ENCODE assay signal across 16 cellular contexts in the genomic region with DNA sequence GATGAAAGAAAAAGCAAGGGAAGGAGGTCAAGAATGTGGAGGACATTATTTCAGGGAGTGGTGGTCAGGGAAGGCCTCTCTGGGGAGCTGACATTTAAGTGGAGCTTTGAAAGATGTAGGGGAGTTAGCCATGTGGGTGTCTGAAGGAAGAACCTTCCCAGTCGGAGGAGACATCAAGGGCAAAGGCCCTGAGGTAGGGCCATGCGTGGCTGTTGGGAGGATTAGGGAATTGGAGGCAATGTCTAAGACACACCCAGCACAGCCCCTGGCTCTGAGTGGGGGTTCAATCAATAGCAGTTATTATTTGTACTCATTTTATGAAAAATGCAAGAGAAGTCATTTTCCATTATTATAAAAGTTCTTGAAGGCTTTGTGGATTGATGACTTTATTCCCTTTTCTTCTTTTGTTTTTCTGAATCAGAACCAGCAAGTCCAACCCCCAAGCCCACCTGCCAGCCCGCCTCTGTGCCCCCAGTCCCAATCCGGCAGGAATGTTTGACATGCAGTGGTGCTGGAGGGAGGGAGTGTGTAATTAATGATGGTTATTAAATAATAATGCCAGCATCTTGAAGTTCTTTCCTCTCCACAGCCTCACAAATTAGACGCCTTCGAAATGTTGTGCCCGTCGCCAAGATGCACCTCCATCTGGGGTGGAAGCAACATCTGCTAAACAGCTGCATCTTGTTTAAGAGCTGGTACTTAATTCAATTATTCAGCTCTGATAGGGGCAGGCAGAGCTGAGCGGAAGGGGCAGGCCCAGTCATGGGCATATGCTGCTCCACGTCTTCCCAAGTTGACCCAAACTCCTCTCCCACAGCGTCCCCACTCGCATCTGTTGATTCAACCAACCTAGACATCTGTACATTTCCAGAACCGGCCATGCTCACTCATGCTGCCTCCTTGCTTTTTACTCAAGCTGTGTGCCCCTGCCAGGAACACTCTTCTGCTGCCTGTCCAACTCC.
DNase-seq lines count a peak whose midpoint lies in the region; ATAC-seq, FAIRE-seq and TF ChIP-seq lines count a peak whose summit lies in the region.
"Had no signal": no experiment of that assay in that cellular context is flagged by ENCODE, and none has a peak within 500 bp of the region (broad histone marks: within the 10 kb centered on the region; RNA-seq: fewer than 3 reads in every experiment).

No MANE protein-coding gene starts in this region.

- H3K27me3 ChIP-seq in HCT116 (ENCODE audit: insufficient read depth, low read length) (0 out of 2 replicates have a peak, but pooled peaks cover 4% of the 10 kb centered on the region), keratinocyte (ENCODE audit: control insufficient read depth, extremely low read depth, insufficient read depth, low read length) (no peaks in the 10 kb centered on the region), subcutaneous abdominal adipose tissue (ENCODE audit: control insufficient read depth in 5 of 5, insufficient read depth in 4 of 5, low read length in 5 of 5) (no peaks in the 10 kb centered on the region)
- H3K27me3 ChIP-seq: upper lobe of left lung had no signal

- H3K4me3 Mint-ChIP-seq in brain: peak overlapping the region in 1 of 5 experiments; percentile 11
- H3K4me3 Mint-ChIP-seq: activated CD8-positive, alpha-beta memory T cell treated with anti-CD3 and anti-CD28 coated beads, Interleukin-2, amount 10 ng/mL, durations not matched to agents 7 days and 5 days had no signal

- DNase-seq in HCT116 (ENCODE audit: low read depth, low spot score) (no peak), keratinocyte (ENCODE audit: low read depth, low spot score) (no peak), kidney (no peak)
- DNase-seq: activated CD8-positive, alpha-beta memory T cell treated with anti-CD3 and anti-CD28 coated beads, Interleukin-2, amount 10 ng/mL, durations not matched to agents 7 days and 5 days; activated naive CD4-positive, alpha-beta T cell treated with anti-CD3 and anti-CD28 coated beads, Interleukin-2, amount 50 U/mL, for 16 hours; GF-D8; midbrain; NCI-H1092; stimulated activated CD4-positive, alpha-beta T cell treated with anti-CD3 and anti-CD28 coated beads, Interleukin-15, amount 100 ng/mL, for 24 hours; WERI-Rb-1 had no signal

- no peaks in the 10 kb centered on the region for H3K9me2 ChIP-seq in HCT116 (ENCODE audit: insufficient read depth)

- no peaks in the 10 kb centered on the region for H3K9me1 ChIP-seq in keratinocyte (ENCODE audit: control insufficient read depth, extremely low read depth, insufficient read depth, low read length)

- FAIRE-seq in keratinocyte (lab: Jason Lieb, UNC) (peak; percentile 13), kidney (lab: Jason Lieb, UNC) (no peak)

- H3K79me2 ChIP-seq in HCT116 (ENCODE audit: insufficient read depth, low read length) (no peaks in the 10 kb centered on the region), keratinocyte (ENCODE audit: control insufficient read depth, insufficient read depth, low read length) (no peaks in the 10 kb centered on the region)
- H3K79me2 ChIP-seq: parathyroid adenoma had no signal

- H4K20me1 ChIP-seq in HCT116 (ENCODE audit: insufficient read depth) (no peaks in the 10 kb centered on the region), keratinocyte (ENCODE audit: control insufficient read depth, extremely low read depth, insufficient read depth, low read length) (no peaks in the 10 kb centered on the region)

- no peak for ATAC-seq in HCT116
- ATAC-seq in HG02642 (IDR thresholded peaks at IDR 0.05; ENCODE audit: poor library complexity, unreplicated experiment): no peak
- ATAC-seq in GM18873 (IDR thresholded peaks at IDR 0.05; ENCODE audit: low FRiP score, unreplicated experiment): no peak
- ATAC-seq: activated CD8-positive, alpha-beta memory T cell treated with anti-CD3 and anti-CD28 coated beads, Interleukin-2, amount 10 ng/mL, durations not matched to agents 7 days and 5 days had no signal

- H3K27me3 Mint-ChIP-seq in brain: peaks cover 4% of the 10 kb centered on the region

- H3K9me3 ChIP-seq in HCT116 (ENCODE audit: control insufficient read depth in 1 of 2, insufficient read depth in 1 of 2, low read depth in 1 of 2, low read length in 2 of 2) (no peaks in the 10 kb centered on the region), keratinocyte (ENCODE audit: control insufficient read depth, low read depth, low read length) (no peaks in the 10 kb centered on the region), subcutaneous abdominal adipose tissue (ENCODE audit: control insufficient read depth in 5 of 5, low read length in 5 of 5) (no peaks in the 10 kb centered on the region), kidney (ENCODE audit: control insufficient read depth in 1 of 2, low read length in 2 of 2) (no peaks in the 10 kb centered on the region)
- H3K9me3 ChIP-seq: upper lobe of left lung had no signal

- H3K4me1 ChIP-seq in HCT116 (ENCODE audit: control insufficient read depth in 1 of 2, insufficient read depth in 2 of 2, low read length in 2 of 2) (peaks cover 17 to 68% of the 10 kb centered on the region in 2 experiments; a peak in 3 of 4 replicates), keratinocyte (ENCODE audit: control insufficient read depth, extremely low read depth, insufficient read depth, low read length) (peaks cover 65% of the 10 kb centered on the region), subcutaneous abdominal adipose tissue (ENCODE audit: control insufficient read depth in 5 of 5, insufficient read depth in 5 of 5, low read length in 5 of 5) (peaks cover 15 to 91% (median 65%) of the 10 kb centered on the region in 5 donors), kidney (ENCODE audit: control insufficient read depth in 1 of 2, insufficient read depth in 1 of 2, low read depth in 1 of 2, low read length in 2 of 2) (peaks cover 0 to 10% of the 10 kb centered on the region in 2 donors)

- H3K36me3 Mint-ChIP-seq in brain: no peaks in the 10 kb centered on the region
- H3K36me3 Mint-ChIP-seq: activated CD8-positive, alpha-beta memory T cell treated with anti-CD3 and anti-CD28 coated beads, Interleukin-2, amount 10 ng/mL, durations not matched to agents 7 days and 5 days had no signal

- H3K4me1 Mint-ChIP-seq in brain: peaks cover 71% of the 10 kb centered on the region
- H3K4me1 Mint-ChIP-seq: activated CD8-positive, alpha-beta memory T cell treated with anti-CD3 and anti-CD28 coated beads, Interleukin-2, amount 10 ng/mL, durations not matched to agents 7 days and 5 days had no signal

- no peak for TF ChIP-seq POLR2A in HCT116 (IDR thresholded peaks at IDR 0.05; ENCODE audit: borderline replicate concordance, extremely low read depth, insufficient read depth, insufficient read length)

- H3K9ac ChIP-seq in HCT116 (ENCODE audit: low read length): no peak overlapping the region
- H3K9ac ChIP-seq in keratinocyte (ENCODE audit: control insufficient read depth, extremely low read depth, insufficient read depth, low read length): no peak overlapping the region
- H3K9ac ChIP-seq in subcutaneous abdominal adipose tissue (ENCODE audit: low read length in 5 of 5): no peak overlapping the region
- H3K9ac ChIP-seq in kidney (ENCODE audit: low read length in 2 of 2): no peak overlapping the region
- H3K9ac ChIP-seq: parathyroid adenoma had no signal

- H3K36me3 ChIP-seq in HCT116 (ENCODE audit: control insufficient read depth in 1 of 2, insufficient read depth in 2 of 2, low read length in 2 of 2) (no peaks in the 10 kb centered on the region), keratinocyte (ENCODE audit: control insufficient read depth in 2 of 2, extremely low read depth in 1 of 2, insufficient read depth in 2 of 2, low read length in 2 of 2) (no peaks in the 10 kb centered on the region), subcutaneous abdominal adipose tissue (ENCODE audit: control insufficient read depth in 5 of 5, insufficient read depth in 5 of 5, low read length in 5 of 5) (no peaks in the 10 kb centered on the region), kidney (ENCODE audit: control insufficient read depth in 1 of 2, insufficient read depth in 2 of 2, low read length in 2 of 2) (no peaks in the 10 kb centered on the region)
- H3K36me3 ChIP-seq: upper lobe of left lung, WERI-Rb-1 had no signal

- no TSS peak for BruUV-seq in HCT116 (replicated peaks; lab: Mats Ljungman, UMichigan)

- POLR2A ChIA-PET in HCT116 (lab: Charles Lee): interaction anchor here (0.7 to 1.1 kb wide), 2 partner anchors 14 to 37 kb away, joined by 3 to 4 read pairs; no protein-coding TSS in a partner anchor

- no peak for TF ChIP-seq RAD21 in HCT116 (IDR thresholded peaks at IDR 0.05; ENCODE audit: low read depth)

- H3K27ac Mint-ChIP-seq in brain: peak overlapping the region in 4 of 5 experiments; percentile 0 to 27 (median 12)
- H3K27ac Mint-ChIP-seq: activated CD8-positive, alpha-beta memory T cell treated with anti-CD3 and anti-CD28 coated beads, Interleukin-2, amount 10 ng/mL, durations not matched to agents 7 days and 5 days had no signal

- dilution Hi-C loops in keratinocyte (cut with MboI; ENCODE audit: extremely low pct_ligation_motif_present, low sequenced_read_pairs): no loop called here

- H3K4me2 ChIP-seq in HCT116 (ENCODE audit: low read length) (peak overlapping the region; percentile 56; the same call in 1 of the 2 replicates), keratinocyte (ENCODE audit: control insufficient read depth, extremely low read depth, insufficient read depth, low read depth, low read length) (no peak overlapping the region)

- intact Hi-C loops in HCT116 (cut with micrococcal nuclease) (no loop called here), kidney (cut with DNase I) (no loop called here)

- no peak overlapping the region for H3K4me3 ChIP-seq in HCT116 (replicated peaks in 1 of 2; ENCODE audit: low read depth in 1 of 2, low read length in 2 of 2)
- no peak overlapping the region for H3K4me3 ChIP-seq in keratinocyte (ENCODE audit: control insufficient read depth in 2 of 3, extremely low read depth in 1 of 3, insufficient read depth in 2 of 3, low read depth in 1 of 3, low read length in 3 of 3)
- H3K4me3 ChIP-seq in subcutaneous abdominal adipose tissue (ENCODE audit: low read depth in 1 of 5, low read length in 5 of 5): no peak overlapping the region
- no peak overlapping the region for H3K4me3 ChIP-seq in kidney (ENCODE audit: low read length in 2 of 2)
- H3K4me3 ChIP-seq: upper lobe of left lung had no signal

- H3K9me3 Mint-ChIP-seq in brain: no peaks in the 10 kb centered on the region

- H3K27ac ChIP-seq in HCT116 (ENCODE audit: low read depth, low read length): no peak overlapping the region
- no peak overlapping the region for H3K27ac ChIP-seq in keratinocyte (ENCODE audit: control insufficient read depth, insufficient read depth, low read length)
- H3K27ac ChIP-seq in subcutaneous abdominal adipose tissue (ENCODE audit: low read depth, low read length): peak overlapping the region; percentile 79
- H3K27ac ChIP-seq in kidney (ENCODE audit: low read depth in 2 of 2, low read length in 2 of 2): no peak overlapping the region
- H3K27ac ChIP-seq: parathyroid adenoma, WERI-Rb-1 had no signal

- H2AFZ ChIP-seq in HCT116 (ENCODE audit: low read depth, low read length, poor library complexity, severe bottlenecking) (no peak overlapping the region), keratinocyte (ENCODE audit: control insufficient read depth, low read length) (no peak overlapping the region)
- H2AFZ ChIP-seq: parathyroid adenoma had no signal

- RAD21 ChIA-PET in HCT116 (lab: Charles Lee; ENCODE audit: low non-redundant PET in 1 of 2, low total read pairs in 2 of 2, uncharacterized antibody in 2 of 2, unreplicated experiment in 2 of 2): no interaction called here

- CTCF ChIA-PET in HCT116 (lab: Charles Lee): no interaction called here

- no peak for TF ChIP-seq CTCF in HCT116 (IDR thresholded peaks at IDR 0.05 in 2 of 3, conservative IDR thresholded peaks at IDR 0.05 in 1 of 3; ENCODE audit: borderline replicate concordance in 1 of 3, insufficient read depth in 1 of 3, low read depth in 2 of 3, low read length in 2 of 3)
- TF ChIP-seq CTCF in brain (conservative IDR thresholded peaks at IDR 0.05): no peak
- TF ChIP-seq CTCF in keratinocyte (optimal IDR thresholded peaks at IDR 0.05 in 1 of 3, IDR thresholded peaks at IDR 0.05 in 1 of 3, conservative IDR thresholded peaks at IDR 0.05 in 1 of 3; ENCODE audit: extremely low read depth in 1 of 3, insufficient read depth in 2 of 3, low read length in 3 of 3): no peak
- TF ChIP-seq CTCF in kidney (IDR thresholded peaks at IDR 0.05; ENCODE audit: borderline replicate concordance, extremely low read depth, insufficient read depth): no peak
